Comparison of ENCODE assay signal across 8 cellular contexts in the genomic region with DNA sequence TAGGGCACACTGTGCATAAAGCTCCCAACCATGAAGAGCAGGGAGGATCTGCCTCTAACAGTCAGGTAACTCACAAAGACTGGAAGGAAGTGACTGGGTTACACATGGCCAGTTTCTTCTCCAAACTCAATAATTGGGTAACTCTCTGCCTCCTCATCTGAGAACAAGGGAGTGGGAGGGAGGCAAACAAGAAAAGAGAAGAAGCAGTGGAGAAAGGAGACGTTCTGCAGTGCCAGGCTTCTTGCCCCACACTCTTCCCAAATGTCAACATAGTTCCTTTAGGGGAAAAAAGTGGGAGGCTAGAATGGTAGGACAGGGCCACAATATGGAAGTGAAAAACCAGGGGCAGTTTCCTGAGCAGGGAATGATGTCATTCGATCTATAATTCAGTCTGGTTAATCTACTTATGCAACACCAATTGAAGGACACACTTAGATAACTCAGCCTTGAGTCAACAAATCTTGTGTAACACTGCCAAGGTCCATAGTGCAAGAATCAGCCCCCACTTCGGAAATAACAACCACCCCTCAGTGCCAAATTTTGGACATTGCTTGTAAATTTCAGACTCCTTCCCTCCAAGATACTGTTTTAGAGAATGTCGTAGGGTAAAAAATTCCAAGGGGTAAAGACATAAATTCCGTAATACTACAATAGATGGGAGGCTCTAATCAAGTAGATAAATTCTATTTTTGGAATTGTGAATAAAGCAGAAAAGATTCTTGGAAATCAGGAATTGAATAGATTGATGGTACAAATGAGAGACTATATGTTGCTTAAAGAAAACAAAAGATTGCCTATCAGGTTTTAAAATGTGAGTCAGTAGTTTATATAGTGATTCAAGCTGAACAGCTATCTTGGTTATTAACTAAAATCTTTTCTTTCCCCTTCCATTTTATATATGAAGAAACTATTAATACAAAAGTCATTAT.
DNase-seq lines count a peak whose midpoint lies in the region; ATAC-seq and TF ChIP-seq lines count a peak whose summit lies in the region.
"Had no signal": no experiment of that assay in that cellular context is flagged by ENCODE, and none has a peak within 500 bp of the region (broad histone marks: within the 10 kb centered on the region; RNA-seq: fewer than 3 reads in every experiment).

No MANE protein-coding gene starts in this region.

- no peaks in the 10 kb centered on the region for H3K27me3 ChIP-seq in right atrium auricular region

- ATAC-seq in stimulated activated naive B cell treated with anti-CD40 and anti-IgM and Interleukin-4, amounts not matched to agents 10 μg/mL and 1 μg/mL and 100 μg/mL, for 72 hours (replicated peaks) = peak; percentile 84 to 87
- no peak for ATAC-seq in HG02840 (IDR thresholded peaks at IDR 0.05; ENCODE audit: low FRiP score, unreplicated experiment)

- H3K27me3 Mint-ChIP-seq in stimulated activated naive B cell treated with anti-CD40 and anti-IgM and Interleukin-4, amounts not matched to agents 10 μg/mL and 1 μg/mL and 100 μg/mL, for 72 hours = no peaks in the 10 kb centered on the region

- no peak overlapping the region for H3K4me3 ChIP-seq in right atrium auricular region

- TF ChIP-seq CTCF in right atrium auricular region (IDR thresholded peaks at IDR 0.05) = no peak

- no peaks in the 10 kb centered on the region for H3K36me3 ChIP-seq in right atrium auricular region

- no peak overlapping the region for H3K4me3 Mint-ChIP-seq in stimulated activated naive B cell treated with anti-CD40 and anti-IgM and Interleukin-4, amounts not matched to agents 10 μg/mL and 1 μg/mL and 100 μg/mL, for 72 hours

- peaks cover 7 to 11% of the 10 kb centered on the region in 2 donors for H3K36me3 Mint-ChIP-seq in stimulated activated naive B cell treated with anti-CD40 and anti-IgM and Interleukin-4, amounts not matched to agents 10 μg/mL and 1 μg/mL and 100 μg/mL, for 72 hours

- H3K4me1 ChIP-seq in right atrium auricular region = peaks cover 0 to 64% of the 10 kb centered on the region in 2 donors

- peak overlapping the region; percentile 75 to 88 for H3K27ac ChIP-seq in right atrium auricular region

- H3K9me3 ChIP-seq in right atrium auricular region = no peaks in the 10 kb centered on the region

- H3K27ac Mint-ChIP-seq in stimulated activated naive B cell treated with anti-CD40 and anti-IgM and Interleukin-4, amounts not matched to agents 10 μg/mL and 1 μg/mL and 100 μg/mL, for 72 hours = peak overlapping the region; percentile 52

- H3K4me1 Mint-ChIP-seq in stimulated activated naive B cell treated with anti-CD40 and anti-IgM and Interleukin-4, amounts not matched to agents 10 μg/mL and 1 μg/mL and 100 μg/mL, for 72 hours = peaks cover 52 to 89% of the 10 kb centered on the region in 2 donors

- DNase-seq in HT1080 (ENCODE audit: low read depth) (peak; percentile 78), SKM-1 (lab: John Stamatoyannopoulos, UW; ENCODE audit: unreplicated experiment) (peak; percentile 73), right atrium auricular region (ENCODE audit: low spot score) (no peak), globus pallidus (ENCODE audit: low spot score) (no peak), inferior parietal cortex (ENCODE audit: extremely low spot score) (no peak)
- DNase-seq in stimulated activated naive B cell treated with anti-CD40 and anti-IgM and Interleukin-4, amounts not matched to agents 10 μg/mL and 1 μg/mL and 100 μg/mL, for 72 hours = peak; percentile 27
- DNase-seq: T-helper 2 cell had no signal

- H3K9me3 Mint-ChIP-seq in stimulated activated naive B cell treated with anti-CD40 and anti-IgM and Interleukin-4, amounts not matched to agents 10 μg/mL and 1 μg/mL and 100 μg/mL, for 72 hours = peaks cover 0 to 2% of the 10 kb centered on the region in 2 donors

Comparison
In these comparisons a context has a peak if more than half of its experiments do, and no peak if none do; other contexts are left out.
1. DNase-seq: peak in HT1080 (single experiment), SKM-1 (single experiment) and stimulated activated naive B cell treated with anti-CD40 and anti-IgM and Interleukin-4, amounts not matched to agents 10 μg/mL and 1 μg/mL and 100 μg/mL, for 72 hours (single experiment); none in right atrium auricular region (single experiment), globus pallidus (single experiment) and inferior parietal cortex (single experiment).